8 cellular contexts compared by ENCODE assay signal in genomic region chr13:21670006-21670882, GRCh38. TPM values are rescaled to one million over a fixed set of nuclear protein-coding genes. Genes with fewer than 3 reads are reported as not detected.
DNase-seq lines count a peak whose midpoint lies in the region; ATAC-seq, FAIRE-seq and TF ChIP-seq lines count a peak whose summit lies in the region.

No MANE protein-coding gene starts in this region.

- H3K27ac ChIP-seq in body of pancreas (peak overlapping the region in 1 of 4 donors; percentile 79), small intestine (ENCODE audit: low read depth in 1 of 2, low read length in 1 of 2) (peak overlapping the region in 1 of 2 donors; percentile 50)

- no peaks in the 10 kb centered on the region for H3K36me3 Mint-ChIP-seq in T-helper 1 cell treated with Interleukin-12 subunit alpha and Interleukin-12 subunit beta and Interleukin-4 antibody, amounts not matched to agents 30 μg/mL and 1 μg/mL, for 36 hours (ENCODE audit: low read depth)

- TF ChIP-seq POLR2A in body of pancreas (IDR thresholded peaks at IDR 0.05), result no peak

- peak overlapping the region; percentile 85 for H3K4me3 Mint-ChIP-seq in T-helper 1 cell treated with Interleukin-12 subunit alpha and Interleukin-12 subunit beta and Interleukin-4 antibody, amounts not matched to agents 30 μg/mL and 1 μg/mL, for 36 hours

- peaks cover 36% of the 10 kb centered on the region for H3K4me1 ChIP-seq in body of pancreas
- H3K4me1 ChIP-seq in small intestine (ENCODE audit: control insufficient read depth in 2 of 2, insufficient read depth in 1 of 2, low read depth in 1 of 2, low read length in 1 of 2), result peaks cover 3 to 4% of the 10 kb centered on the region in 2 donors

- peaks cover 39% of the 10 kb centered on the region for H3K4me1 Mint-ChIP-seq in T-helper 1 cell treated with Interleukin-12 subunit alpha and Interleukin-12 subunit beta and Interleukin-4 antibody, amounts not matched to agents 30 μg/mL and 1 μg/mL, for 36 hours (ENCODE audit: low read depth)

- H3K27me3 ChIP-seq in body of pancreas (no peaks in the 10 kb centered on the region), small intestine (ENCODE audit: control insufficient read depth in 2 of 2, insufficient read depth in 2 of 2, low read length in 2 of 2) (peaks cover 0 to 7% of the 10 kb centered on the region in 2 donors)

- H3K4me3 ChIP-seq in Jurkat, Clone E6-1 (ENCODE audit: low read length), result peak overlapping the region; percentile 84
- H3K4me3 ChIP-seq in body of pancreas (peak overlapping the region; percentile 13 to 31), small intestine (ENCODE audit: low read depth in 1 of 2, low read length in 2 of 2) (peak overlapping the region; percentile 54 to 62)

- FAIRE-seq in small intestine (lab: Jason Lieb, UNC), result no peak

- no peak overlapping the region for H3K27ac Mint-ChIP-seq in T-helper 1 cell treated with Interleukin-12 subunit alpha and Interleukin-12 subunit beta and Interleukin-4 antibody, amounts not matched to agents 30 μg/mL and 1 μg/mL, for 36 hours

- 0% methylated on average over 27 to 70 of the region's 70 CpGs for WGBS in body of pancreas, 2 donors
- 0 to 1% (median 0%) methylated on average over 56 to 70 of the region's 70 CpGs for WGBS in small intestine, 3 donors

- H3K9me3 ChIP-seq in body of pancreas (no peaks in the 10 kb centered on the region), small intestine (ENCODE audit: control insufficient read depth, low read depth) (no peaks in the 10 kb centered on the region)

- TF ChIP-seq CTCF in body of pancreas (IDR thresholded peaks at IDR 0.05), result no peak

- H3K27me3 Mint-ChIP-seq in T-helper 1 cell treated with Interleukin-12 subunit alpha and Interleukin-12 subunit beta and Interleukin-4 antibody, amounts not matched to agents 30 μg/mL and 1 μg/mL, for 36 hours (ENCODE audit: low read depth), result peaks cover 73% of the 10 kb centered on the region

- DNase-seq in DMS79 treated with DMSO at 0.1 percent for 48 hours (lab: John Stamatoyannopoulos, UW) (peak; percentile 61), body of pancreas (peak; percentile 45 to 66 (median 48)), iPS-NIHi11 (ENCODE audit: low spot score) (peak; percentile 76), small intestine (peak; percentile 42), NCI-H1694 (lab: John Stamatoyannopoulos, UW) (no peak)
- DNase-seq in Jurkat, Clone E6-1 (ENCODE audit: low read depth, low spot score), result peak; percentile 69

- H3K9me3 Mint-ChIP-seq in T-helper 1 cell treated with Interleukin-12 subunit alpha and Interleukin-12 subunit beta and Interleukin-4 antibody, amounts not matched to agents 30 μg/mL and 1 μg/mL, for 36 hours, result no peaks in the 10 kb centered on the region

- H3K36me3 ChIP-seq in body of pancreas (replicated peaks in 1 of 2; ENCODE audit: insufficient read depth in 1 of 2, low read depth in 2 of 2), result no peaks in the 10 kb centered on the region
- H3K36me3 ChIP-seq in small intestine (ENCODE audit: control insufficient read depth in 2 of 2, insufficient read depth in 2 of 2, low read length in 2 of 2), result no peaks in the 10 kb centered on the region

- intact Hi-C loops in body of pancreas (cut with DNase I), result no loop called here

- ATAC-seq in GM21529 (IDR thresholded peaks at IDR 0.05; ENCODE audit: unreplicated experiment), result peak; percentile 33
- ATAC-seq in body of pancreas, result peak; percentile 10

RNA-seq across cellular contexts. Expression of gene FGF9, which starts 0.6 kb away (rescaled TPM):
- 5.8 TPM for polyA plus RNA-seq in Jurkat, Clone E6-1 (2012; ENCODE audit: insufficient read depth, insufficient read length)
- total RNA-seq in body of pancreas, result 1 to 10 TPM in 1 of 2 donors, under 1 TPM in 1; 0.26 to 1.3 TPM
- under 1 TPM; 0.22 to 0.42 (median 0.27) TPM for polyA plus RNA-seq in small intestine

Comparison
In these comparisons a context has a peak if more than half of its experiments do, and no peak if none do; other contexts are left out.
1. H3K4me3 ChIP-seq: peak in every context shown above with its lines; median percentile 84 in Jurkat, Clone E6-1; 58 in small intestine; 22 in body of pancreas.